19 cellular contexts compared by ENCODE assay signal in genomic region chr21:38982804-38983203, GRCh38.
A peak's percentile ranks its signal among the peaks of the same experiment; 100 is the strongest.
DNase-seq lines count a peak whose midpoint lies in the region; ATAC-seq and TF ChIP-seq lines count a peak whose summit lies in the region.
"Had no signal": no experiment of that assay in that cellular context is flagged by ENCODE, and none has a peak within 500 bp of the region (broad histone marks: within the 10 kb centered on the region; RNA-seq: fewer than 3 reads in every experiment).

No MANE protein-coding gene starts in this region.

- H3K9me3 Mint-ChIP-seq in natural killer cell treated with Interleukin-12 subunit alpha and Interleukin-12 subunit beta and Interleukin-15 and Interleukin-18, amount 100 ng/mL, for 72 hours = no peaks in the 10 kb centered on the region
- H3K9me3 Mint-ChIP-seq in natural killer cell = no peaks in the 10 kb centered on the region
- H3K9me3 Mint-ChIP-seq in nephron progenitor cell = no peaks in the 10 kb centered on the region

- H2AFZ ChIP-seq in PC-3 (ENCODE audit: low read length) = no peak overlapping the region

- H3K4me1 Mint-ChIP-seq in natural killer cell treated with Interleukin-12 subunit alpha and Interleukin-12 subunit beta and Interleukin-15 and Interleukin-18, amount 100 ng/mL, for 72 hours (ENCODE audit: low read depth in 2 of 2) = peaks cover 27% of the 10 kb centered on the region in 2 donors
- H3K4me1 Mint-ChIP-seq in natural killer cell (peaks cover 15% of the 10 kb centered on the region in 2 donors), nephron progenitor cell (peaks cover 77% of the 10 kb centered on the region)

- H3K79me2 ChIP-seq in PC-3 (ENCODE audit: low read length) = no peaks in the 10 kb centered on the region

- no peaks in the 10 kb centered on the region for H3K36me3 Mint-ChIP-seq in natural killer cell treated with Interleukin-12 subunit alpha and Interleukin-12 subunit beta and Interleukin-15 and Interleukin-18, amount 100 ng/mL, for 72 hours
- H3K36me3 Mint-ChIP-seq in natural killer cell (no peaks in the 10 kb centered on the region), nephron progenitor cell (ENCODE audit: low read depth) (no peaks in the 10 kb centered on the region)
- H3K36me3 Mint-ChIP-seq: CD4-positive, CD25-positive, alpha-beta regulatory T cell had no signal

- H3K9ac ChIP-seq in PC-3 (ENCODE audit: low read length) = no peak overlapping the region

- H3K4me3 Mint-ChIP-seq in natural killer cell treated with Interleukin-12 subunit alpha and Interleukin-12 subunit beta and Interleukin-15 and Interleukin-18, amount 100 ng/mL, for 72 hours = no peak overlapping the region
- no peak overlapping the region for H3K4me3 Mint-ChIP-seq in natural killer cell
- no peak overlapping the region for H3K4me3 Mint-ChIP-seq in nephron progenitor cell
- H3K4me3 Mint-ChIP-seq: CD4-positive, CD25-positive, alpha-beta regulatory T cell had no signal

- H3K4me2 ChIP-seq in PC-3 (ENCODE audit: low read length) = no peak overlapping the region

- H3K27me3 Mint-ChIP-seq in natural killer cell treated with Interleukin-12 subunit alpha and Interleukin-12 subunit beta and Interleukin-15 and Interleukin-18, amount 100 ng/mL, for 72 hours = peaks cover 56 to 62% of the 10 kb centered on the region in 2 donors
- peaks cover 47 to 59% of the 10 kb centered on the region in 2 donors for H3K27me3 Mint-ChIP-seq in natural killer cell (ENCODE audit: low read depth in 2 of 2)
- peaks cover 4% of the 10 kb centered on the region for H3K27me3 Mint-ChIP-seq in nephron progenitor cell (ENCODE audit: low read depth, poor library complexity)

- TF ChIP-seq CTCF in natural killer cell (IDR thresholded peaks at IDR 0.05) (no peak), RWPE1 (conservative IDR thresholded peaks at IDR 0.05; ENCODE audit: low read depth) (no peak), nephron progenitor cell (IDR thresholded peaks at IDR 0.05) (no peak), PC-3 (conservative IDR thresholded peaks at IDR 0.05; ENCODE audit: low read depth, low read length) (no peak)

- H3F3A ChIP-seq in PC-3 (ENCODE audit: low read length, unreplicated experiment) = no peaks in the 10 kb centered on the region

- DNase-seq in natural killer cell treated with Interleukin-12 subunit alpha and Interleukin-12 subunit beta and Interleukin-15 and Interleukin-18, amount 100 ng/mL, for 72 hours (ENCODE audit: low spot score) = peak; percentile 31
- DNase-seq in natural killer cell = no peak
- DNase-seq in RWPE1 (ENCODE audit: low spot score) = no peak
- no peak for DNase-seq in nephron progenitor cell
- no peak for DNase-seq in stimulated activated CD4-positive, alpha-beta T cell treated with anti-CD3 and anti-CD28 coated beads, Interleukin-2, amount 100 ng/mL, for 48 hours
- no peak for DNase-seq in NCI-H1105 (lab: John Stamatoyannopoulos, UW)
- no peak for DNase-seq in PC-3
- DNase-seq: BE2C; CD4-positive, CD25-positive, alpha-beta regulatory T cell; GDM1; KBM-7; NCI-H2029; NCI-H446; NCI-H526; Peyer's patch had no signal

- ATAC-seq in natural killer cell treated with Interleukin-12 subunit alpha and Interleukin-12 subunit beta and Interleukin-15 and Interleukin-18, amount 100 ng/mL, for 72 hours = no peak
- ATAC-seq in natural killer cell (no peak), PC-3 (no peak)
- ATAC-seq: GM12878, SK-N-SH treated with all-trans-retinoic acid at 6 μM for 48 hours had no signal

- intact Hi-C loops in natural killer cell (cut with micrococcal nuclease) (no loop called here), PC-3 (cut with micrococcal nuclease) (no loop called here)

- POLR2A ChIA-PET in RWPE1 (lab: Yijun Ruan, JAX; ENCODE audit: low non-redundant PET) (no interaction called here), PC-3 (lab: Charles Lee; ENCODE audit: unreplicated experiment) (no interaction called here)

- H3K27ac Mint-ChIP-seq in natural killer cell treated with Interleukin-12 subunit alpha and Interleukin-12 subunit beta and Interleukin-15 and Interleukin-18, amount 100 ng/mL, for 72 hours = no peak overlapping the region
- no peak overlapping the region for H3K27ac Mint-ChIP-seq in natural killer cell
- peak overlapping the region; percentile 45 for H3K27ac Mint-ChIP-seq in nephron progenitor cell
- H3K27ac Mint-ChIP-seq: CD4-positive, CD25-positive, alpha-beta regulatory T cell had no signal

- H3K4me3 ChIP-seq in PC-3 (ENCODE audit: low read length) = no peak overlapping the region
- H3K4me3 ChIP-seq: GM12878, MG63, Peyer's patch, SJCRH30 had no signal

- BruUV-seq in PC-3 (replicated peaks; lab: Mats Ljungman, UMichigan) = no TSS peak

- no peaks in the 10 kb centered on the region for H4K20me1 ChIP-seq in PC-3 (ENCODE audit: low read length)

- CTCF ChIA-PET in RWPE1 (lab: Yijun Ruan, JAX) = no interaction called here
- CTCF ChIA-PET in PC-3 (lab: Charles Lee) = no interaction called here

- H3K36me3 ChIP-seq in PC-3 (ENCODE audit: low read depth, low read length) = no peaks in the 10 kb centered on the region
- H3K36me3 ChIP-seq: BE2C, MG63, Peyer's patch, SJCRH30 had no signal

- H3K9me2 ChIP-seq in PC-3 (replicated peaks; ENCODE audit: low read length) = no peaks in the 10 kb centered on the region

- H3K9me3 ChIP-seq in PC-3 (ENCODE audit: low read length) = no peaks in the 10 kb centered on the region
- H3K9me3 ChIP-seq: BE2C, MG63, Peyer's patch, SJCRH30 had no signal

- no peaks in the 10 kb centered on the region for H3K27me3 ChIP-seq in PC-3 (ENCODE audit: low read length)
- H3K27me3 ChIP-seq: BE2C, MG63, Peyer's patch had no signal

- peaks cover 5% of the 10 kb centered on the region; the same call in 1 of the 2 replicates for H3K4me1 ChIP-seq in PC-3 (ENCODE audit: insufficient read depth, low read length)

- H3K27ac ChIP-seq in RWPE1 (peak overlapping the region; percentile 13), PC-3 (ENCODE audit: low read length) (no peak overlapping the region)
- H3K27ac ChIP-seq: Peyer's patch, SJCRH30 had no signal
